8 cellular contexts compared by ENCODE assay signal in the genomic region with DNA sequence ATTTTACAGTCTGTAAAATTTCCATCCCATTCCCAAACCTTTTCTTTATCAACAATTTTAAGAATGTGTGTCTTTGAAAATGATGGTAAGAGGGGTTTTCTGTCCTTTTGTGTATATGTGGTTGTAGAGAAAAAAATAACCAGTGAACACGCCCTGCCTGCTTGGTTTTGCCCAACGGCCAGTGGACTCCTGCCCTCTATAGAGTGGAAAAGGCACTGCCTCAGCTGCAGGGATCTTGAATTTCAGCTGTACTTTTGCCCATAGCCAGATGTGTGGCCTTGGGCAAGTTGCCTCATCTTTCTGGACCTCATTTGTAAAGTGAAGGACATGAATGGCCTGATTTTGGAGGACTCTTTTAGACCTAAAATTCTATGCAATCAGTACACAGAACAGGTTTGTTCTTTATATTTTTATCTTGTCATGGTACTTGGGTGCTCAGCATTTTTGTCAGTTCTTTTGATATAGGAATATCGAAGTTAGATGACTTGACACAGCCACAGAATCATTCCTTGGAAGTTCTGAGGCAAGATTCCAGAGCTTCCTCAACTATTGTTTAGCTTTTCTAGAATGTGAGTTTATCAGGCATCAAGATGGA.
DNase-seq lines count a peak whose midpoint lies in the region; ATAC-seq and TF ChIP-seq lines count a peak whose summit lies in the region.

No MANE protein-coding gene starts in this region.

- H3K9me3 Mint-ChIP-seq in WTC11: peaks cover 7% of the 10 kb centered on the region; the same call in 1 of the 2 replicates
- H3K9me3 Mint-ChIP-seq in CD4-positive, alpha-beta T cell: no peaks in the 10 kb centered on the region

- ATAC-seq in HG03520 (IDR thresholded peaks at IDR 0.05; ENCODE audit: unreplicated experiment) (peak; percentile 51), WTC11 (peak; percentile 89), HG02588 (IDR thresholded peaks at IDR 0.05; ENCODE audit: unreplicated experiment) (no peak)
- ATAC-seq in CD4-positive, alpha-beta T cell (ENCODE audit: poor library complexity): no peak

- H3K4me3 Mint-ChIP-seq in WTC11: no peak overlapping the region
- no peak overlapping the region for H3K4me3 Mint-ChIP-seq in CD4-positive, alpha-beta T cell

- no peaks in the 10 kb centered on the region for H3K9me3 ChIP-seq in CD4-positive, alpha-beta T cell (ENCODE audit: control insufficient read depth, low read length)

- no peaks in the 10 kb centered on the region for H3K27me3 ChIP-seq in CD4-positive, alpha-beta T cell (ENCODE audit: control insufficient read depth, insufficient read depth, low read length)

- H3K27me3 Mint-ChIP-seq in WTC11 (ENCODE audit: low read depth): no peaks in the 10 kb centered on the region
- peaks cover 3% of the 10 kb centered on the region for H3K27me3 Mint-ChIP-seq in CD4-positive, alpha-beta T cell

- peak; percentile 17 for DNase-seq in SKM-1 treated with dmso at 0.1 percent for 144 hours (lab: John Stamatoyannopoulos, UW; ENCODE audit: unreplicated experiment)
- DNase-seq in SKM-1 (lab: John Stamatoyannopoulos, UW; ENCODE audit: unreplicated experiment): no peak
- peak; percentile 47 for DNase-seq in WTC11 (ENCODE audit: low spot score)
- peak; percentile 78 for DNase-seq in iPS-NIHi7 (ENCODE audit: extremely low spot score)
- DNase-seq in activated effector memory CD4-positive, alpha-beta T cell treated with Interleukin-2 at 50 U/mL for 16 hours: no peak
- no peak for DNase-seq in CD4-positive, alpha-beta T cell

- CTCF ChIA-PET in WTC11 (lab: Charles Lee): interaction anchor here (0.5 to 2.2 kb wide), 20 partner anchors 9 to 312 kb away, joined by 3 to 19 read pairs (median 3); no protein-coding TSS in a partner anchor
- CTCF ChIA-PET in CD4-positive, alpha-beta T cell (lab: Charles Lee): no interaction called here

- H3K36me3 Mint-ChIP-seq in WTC11: no peaks in the 10 kb centered on the region
- H3K36me3 Mint-ChIP-seq in CD4-positive, alpha-beta T cell (ENCODE audit: low read depth): no peaks in the 10 kb centered on the region

- H3K27ac Mint-ChIP-seq in WTC11: no peak overlapping the region
- no peak overlapping the region for H3K27ac Mint-ChIP-seq in CD4-positive, alpha-beta T cell

- POLR2A ChIA-PET in WTC11 (lab: Charles Lee): interaction anchor here (1.0 kb wide), 1 partner anchor 20 kb away, joined by 3 read pairs; no protein-coding TSS in a partner anchor
- POLR2A ChIA-PET in CD4-positive, alpha-beta T cell (lab: Charles Lee): no interaction called here

- no peaks in the 10 kb centered on the region for H3K4me1 Mint-ChIP-seq in WTC11
- no peaks in the 10 kb centered on the region for H3K4me1 Mint-ChIP-seq in CD4-positive, alpha-beta T cell (ENCODE audit: low read depth)

- no peak overlapping the region for H3K27ac ChIP-seq in CD4-positive, alpha-beta T cell (ENCODE audit: low read depth, low read length)

- peak; percentile 46; the same call in 1 of the 2 replicates for TF ChIP-seq CTCF in WTC11 (IDR thresholded peaks at IDR 0.05)
- TF ChIP-seq CTCF in CD4-positive, alpha-beta T cell (IDR thresholded peaks at IDR 0.05): no peak

- intact Hi-C loops in CD4-positive, alpha-beta T cell (cut with DNase I, micrococcal nuclease): no loop called here

TF ChIP-seq in WTC11, 78 proteins besides CTCF, POLR2A, EP300 and RAD21 (continues in another document):
- TF ChIP-seq PRDM15 (CRISPR knock-in tag; IDR thresholded peaks at IDR 0.05) (no peak), EMX1 (CRISPR knock-in tag; IDR thresholded peaks at IDR 0.05) (no peak), FOXJ3 (CRISPR knock-in tag; IDR thresholded peaks at IDR 0.05; ENCODE audit: borderline replicate concordance) (no peak), SOX15 (CRISPR knock-in tag; IDR thresholded peaks at IDR 0.05) (no peak), FOXK1 (CRISPR knock-in tag; IDR thresholded peaks at IDR 0.05) (no peak), ZNF317 (CRISPR knock-in tag; IDR thresholded peaks at IDR 0.05; ENCODE audit: borderline replicate concordance, low read depth) (no peak), TEAD1 (CRISPR knock-in tag; IDR thresholded peaks at IDR 0.05) (no peak), TP53 (CRISPR knock-in tag; IDR thresholded peaks at IDR 0.05) (no peak), CBFB (CRISPR knock-in tag; IDR thresholded peaks at IDR 0.05; ENCODE audit: low read depth) (no peak), ZMAT4 (CRISPR knock-in tag; IDR thresholded peaks at IDR 0.05) (no peak), ZNF219 (CRISPR knock-in tag; IDR thresholded peaks at IDR 0.05; ENCODE audit: borderline replicate concordance) (no peak)
- TF ChIP-seq, protein P1, sequence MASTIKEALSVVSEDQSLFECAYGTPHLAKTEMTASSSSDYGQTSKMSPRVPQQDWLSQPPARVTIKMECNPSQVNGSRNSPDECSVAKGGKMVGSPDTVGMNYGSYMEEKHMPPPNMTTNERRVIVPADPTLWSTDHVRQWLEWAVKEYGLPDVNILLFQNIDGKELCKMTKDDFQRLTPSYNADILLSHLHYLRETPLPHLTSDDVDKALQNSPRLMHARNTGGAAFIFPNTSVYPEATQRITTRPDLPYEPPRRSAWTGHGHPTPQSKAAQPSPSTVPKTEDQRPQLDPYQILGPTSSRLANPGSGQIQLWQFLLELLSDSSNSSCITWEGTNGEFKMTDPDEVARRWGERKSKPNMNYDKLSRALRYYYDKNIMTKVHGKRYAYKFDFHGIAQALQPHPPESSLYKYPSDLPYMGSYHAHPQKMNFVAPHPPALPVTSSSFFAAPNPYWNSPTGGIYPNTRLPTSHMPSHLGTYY (CRISPR knock-in tag; IDR thresholded peaks at IDR 0.05): no peak
- TF ChIP-seq, protein P2, sequence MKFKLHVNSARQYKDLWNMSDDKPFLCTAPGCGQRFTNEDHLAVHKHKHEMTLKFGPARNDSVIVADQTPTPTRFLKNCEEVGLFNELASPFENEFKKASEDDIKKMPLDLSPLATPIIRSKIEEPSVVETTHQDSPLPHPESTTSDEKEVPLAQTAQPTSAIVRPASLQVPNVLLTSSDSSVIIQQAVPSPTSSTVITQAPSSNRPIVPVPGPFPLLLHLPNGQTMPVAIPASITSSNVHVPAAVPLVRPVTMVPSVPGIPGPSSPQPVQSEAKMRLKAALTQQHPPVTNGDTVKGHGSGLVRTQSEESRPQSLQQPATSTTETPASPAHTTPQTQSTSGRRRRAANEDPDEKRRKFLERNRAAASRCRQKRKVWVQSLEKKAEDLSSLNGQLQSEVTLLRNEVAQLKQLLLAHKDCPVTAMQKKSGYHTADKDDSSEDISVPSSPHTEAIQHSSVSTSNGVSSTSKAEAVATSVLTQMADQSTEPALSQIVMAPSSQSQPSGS (CRISPR knock-in tag; IDR thresholded peaks at IDR 0.05; ENCODE audit: borderline replicate concordance, low read depth): no peak

Comparison
In these comparisons a context has a peak if more than half of its experiments do, and no peak if none do; other contexts are left out.
1. DNase-seq: peak in SKM-1 treated with dmso at 0.1 percent for 144 hours (single experiment), WTC11 (single experiment) and iPS-NIHi7 (single experiment); none in SKM-1 (single experiment), activated effector memory CD4-positive, alpha-beta T cell treated with Interleukin-2 at 50 U/mL for 16 hours (single experiment) and CD4-positive, alpha-beta T cell (0 of 10).
2. ATAC-seq: peak in HG03520 (single experiment) and WTC11 (single experiment); none in HG02588 (single experiment) and CD4-positive, alpha-beta T cell (single experiment).